11 cellular contexts compared by ENCODE assay signal in the genomic region with DNA sequence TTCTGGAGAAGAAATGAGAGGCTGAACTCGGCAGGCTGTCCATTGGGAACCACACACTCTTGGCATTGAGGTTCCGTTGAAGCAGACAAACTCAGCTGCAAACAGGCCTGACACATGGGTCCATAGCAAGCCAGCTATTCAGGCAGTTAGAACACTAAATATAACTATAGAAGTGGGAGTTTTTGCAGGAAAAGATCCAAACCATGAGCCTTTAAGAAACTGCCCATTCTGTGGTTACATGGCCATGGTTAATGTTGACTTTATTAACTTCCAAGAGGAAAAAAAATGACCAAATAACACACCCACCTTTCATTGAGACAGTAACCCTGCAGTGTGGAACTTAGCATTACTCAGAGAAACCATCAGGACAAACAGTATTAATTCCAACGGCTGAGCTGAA.
DNase-seq lines count a peak whose midpoint lies in the region; ATAC-seq and TF ChIP-seq lines count a peak whose summit lies in the region.
"Had no signal": no experiment of that assay in that cellular context is flagged by ENCODE, and none has a peak within 500 bp of the region (broad histone marks: within the 10 kb centered on the region; RNA-seq: fewer than 3 reads in every experiment).

No MANE protein-coding gene starts in this region.

- H3K23ac ChIP-seq in mesenchymal stem cell (ENCODE audit: low read length in 2 of 2): no peak overlapping the region

- H3K27me3 ChIP-seq in AG04450 (ENCODE audit: control insufficient read depth, insufficient read depth, low read length): no peaks in the 10 kb centered on the region
- no peaks in the 10 kb centered on the region for H3K27me3 ChIP-seq in mesenchymal stem cell (ENCODE audit: control insufficient read depth in 1 of 2, insufficient read depth in 1 of 2, low read length in 2 of 2)

- H3K4me2 ChIP-seq in mesenchymal stem cell (ENCODE audit: low read length, poor library complexity, severe bottlenecking): peak overlapping the region; percentile 3

- H2BK15ac ChIP-seq in mesenchymal stem cell (ENCODE audit: low read depth, poor library complexity, severe bottlenecking): no peak overlapping the region

- CTCF ChIA-PET in AG04450 (lab: Charles Lee): interaction anchor here (1.0 to 4.2 kb wide), 3 partner anchors 17 to 53 kb away, joined by 3 to 15 read pairs (median 13); no protein-coding TSS in a partner anchor

- TF ChIP-seq CTCF in AG04450 (IDR thresholded peaks at IDR 0.05; ENCODE audit: low read depth, low read length) (no peak), coronary artery (IDR thresholded peaks at IDR 0.05) (no peak)

- POLR2A ChIA-PET in AG04450 (lab: Yijun Ruan, JAX): interaction anchor here (1.3 to 1.4 kb wide), 2 partner anchors 19 to 30 kb away, joined by 3 to 4 read pairs; no protein-coding TSS in a partner anchor

- peaks cover 6% of the 10 kb centered on the region for H3K79me1 ChIP-seq in mesenchymal stem cell (replicated peaks; ENCODE audit: low read length, poor library complexity, severe bottlenecking)

- H3K27ac ChIP-seq in AG04450 (ENCODE audit: low read depth, low read length) (peak overlapping the region; percentile 42), coronary artery (peak overlapping the region; percentile 6 to 13), mesenchymal stem cell (ENCODE audit: low read length, poor library complexity, severe bottlenecking) (peak overlapping the region; percentile 75)

- peak overlapping the region; percentile 2; the same call in 1 of the 2 replicates for H3K4me3 ChIP-seq in AG04450 (ENCODE audit: low read depth, low read length)
- no peak overlapping the region for H3K4me3 ChIP-seq in coronary artery
- peak overlapping the region in 1 of 2 experiments; percentile 38 for H3K4me3 ChIP-seq in mesenchymal stem cell (ENCODE audit: insufficient read depth in 1 of 2, low read depth in 1 of 2, low read length in 2 of 2)

- H2AFZ ChIP-seq in mesenchymal stem cell (ENCODE audit: low read depth, low read length): no peak overlapping the region

- H3K4ac ChIP-seq in mesenchymal stem cell (ENCODE audit: low read depth in 1 of 2, low read length in 2 of 2): peak overlapping the region in 1 of 2 experiments; percentile 24

- peaks cover 10% of the 10 kb centered on the region for H3K4me1 ChIP-seq in mesenchymal stem cell (ENCODE audit: control insufficient read depth, insufficient read depth, low read depth, low read length)

- H2AK5ac ChIP-seq in mesenchymal stem cell (ENCODE audit: low read length, severe bottlenecking): no peak overlapping the region

- no peak for ATAC-seq in HG02798 (IDR thresholded peaks at IDR 0.05; ENCODE audit: poor library complexity, unreplicated experiment)
- ATAC-seq: naive thymus-derived CD4-positive, alpha-beta T cell had no signal

- no peak overlapping the region for H3K18ac ChIP-seq in mesenchymal stem cell (ENCODE audit: low read depth in 1 of 2, low read length in 2 of 2)

- DNase-seq in AG04450 (ENCODE audit: low read depth, low spot score) (peak; percentile 36), M059J (ENCODE audit: low read depth) (peak; percentile 87), coronary artery (ENCODE audit: low spot score) (no peak), mesenchymal stem cell (peak; percentile 30), LoVo (ENCODE audit: low spot score) (no peak), mesenteric fat pad (ENCODE audit: low spot score) (no peak), NCI-H2196 treated with DMSO at 0.1 percent for 48 hours (lab: John Stamatoyannopoulos, UW; ENCODE audit: unreplicated experiment) (no peak)
- DNase-seq: activated gamma-delta T cell treated with Interleukin-2 at 50 U/mL for 16 hours; naive thymus-derived CD4-positive, alpha-beta T cell; NCI-H526 had no signal

- H3K14ac ChIP-seq in mesenchymal stem cell (ENCODE audit: low read length in 2 of 2): no peak overlapping the region

- H3K9me3 ChIP-seq in AG04450 (ENCODE audit: control insufficient read depth, insufficient read depth, low read length) (no peaks in the 10 kb centered on the region), mesenchymal stem cell (ENCODE audit: control insufficient read depth, low read length) (no peaks in the 10 kb centered on the region)

- H4K8ac ChIP-seq in mesenchymal stem cell (ENCODE audit: low read length): no peak overlapping the region

- peak overlapping the region; percentile 63 for H3K9ac ChIP-seq in mesenchymal stem cell (ENCODE audit: low read length)

- H4K91ac ChIP-seq in mesenchymal stem cell (ENCODE audit: low read length): no peak overlapping the region

- WGBS in mesenchymal stem cell: 96% methylated on average over 2 of the region's 3 CpGs

- H2BK120ac ChIP-seq in mesenchymal stem cell (ENCODE audit: low read depth, low read length): no peak overlapping the region

- peaks cover 0 to 3% of the 10 kb centered on the region in 2 experiments for H3K36me3 ChIP-seq in mesenchymal stem cell (ENCODE audit: control insufficient read depth in 1 of 2, insufficient read depth in 2 of 2, low read depth in 1 of 2, low read length in 2 of 2)

- no peak overlapping the region for H2BK12ac ChIP-seq in mesenchymal stem cell (ENCODE audit: low read length in 2 of 2)

- H2BK5ac ChIP-seq in mesenchymal stem cell (ENCODE audit: low read depth, low read length, poor library complexity, severe bottlenecking): no peak overlapping the region

Comparison
In these comparisons a context has a peak if more than half of its experiments do, and no peak if none do; other contexts are left out.
1. DNase-seq: peak in AG04450 (single experiment), M059J (single experiment) and mesenchymal stem cell (single experiment); none in coronary artery (single experiment), LoVo (single experiment), mesenteric fat pad (single experiment) and NCI-H2196 treated with DMSO at 0.1 percent for 48 hours (single experiment).
2. H3K27ac ChIP-seq: peak in every context shown above with its lines; median percentile 75 in mesenchymal stem cell; 42 in AG04450; 10 in coronary artery.